ENCODE assay signal across 14 cellular contexts in genomic region chr15:39174332-39174731, GRCh38.
"Had no signal": no experiment of that assay in that cellular context is flagged by ENCODE, and none has a peak within 500 bp of the region (broad histone marks: within the 10 kb centered on the region; RNA-seq: fewer than 3 reads in every experiment).

No MANE protein-coding gene starts in this region.

- H3K4me3 ChIP-seq: hepatocyte, spleen, tibial artery had no signal

- H3K9me3 ChIP-seq: spleen, tibial artery had no signal

- H3K4me1 Mint-ChIP-seq: stimulated activated memory B cell treated with anti-CD40 and anti-IgM and Interleukin-4, amounts not matched to agents 10 μg/mL and 1 μg/mL and 100 μg/mL, for 72 hours had no signal

- ATAC-seq: activated T-cell treated with anti-CD3 and anti-CD28 coated beads, Interleukin-2, amount 50 U/mL, for 72 hours; right cardiac atrium; stimulated activated memory B cell treated with anti-CD40 and anti-IgM and Interleukin-4, amounts not matched to agents 10 μg/mL and 1 μg/mL and 100 μg/mL, for 72 hours had no signal

- H3K36me3 Mint-ChIP-seq: activated naive CD8-positive, alpha-beta T cell treated with anti-CD3 and anti-CD28 coated beads for 36 hours; stimulated activated memory B cell treated with anti-CD40 and anti-IgM and Interleukin-4, amounts not matched to agents 10 μg/mL and 1 μg/mL and 100 μg/mL, for 72 hours had no signal

- H3K79me2 ChIP-seq: hepatocyte had no signal

- H3K27ac ChIP-seq: hepatocyte, tibial artery, VCaP had no signal

- H3K9me3 Mint-ChIP-seq: activated CD4-positive, alpha-beta memory T cell treated with anti-CD3 and anti-CD28 coated beads, Interleukin-2, amount 10 ng/mL, durations not matched to agents 7 days and 5 days; activated naive CD8-positive, alpha-beta T cell treated with anti-CD3 and anti-CD28 coated beads for 36 hours; activated T-cell treated with anti-CD3 and anti-CD28 coated beads, Interleukin-2, amount 50 U/mL, for 72 hours; stimulated activated memory B cell treated with anti-CD40 and anti-IgM and Interleukin-4, amounts not matched to agents 10 μg/mL and 1 μg/mL and 100 μg/mL, for 72 hours had no signal

- H3K27ac Mint-ChIP-seq: activated CD4-positive, alpha-beta memory T cell treated with anti-CD3 and anti-CD28 coated beads, Interleukin-2, amount 10 ng/mL, durations not matched to agents 7 days and 5 days; activated naive CD8-positive, alpha-beta T cell treated with anti-CD3 and anti-CD28 coated beads for 36 hours; activated T-cell treated with anti-CD3 and anti-CD28 coated beads, Interleukin-2, amount 50 U/mL, for 72 hours; stimulated activated memory B cell treated with anti-CD40 and anti-IgM and Interleukin-4, amounts not matched to agents 10 μg/mL and 1 μg/mL and 100 μg/mL, for 72 hours had no signal

- DNase-seq: activated CD4-positive, alpha-beta memory T cell treated with anti-CD3 and anti-CD28 coated beads, Interleukin-2, amount 10 ng/mL, durations not matched to agents 7 days and 5 days; activated CD8-positive, alpha-beta memory T cell treated with anti-CD3 and anti-CD28 coated beads, Interleukin-2, amount 50 U/mL, for 4 hours; activated gamma-delta T cell treated with Interleukin-2 at 50 U/mL for 16 hours; activated naive CD8-positive, alpha-beta T cell treated with anti-CD3 and anti-CD28 coated beads for 36 hours; activated T-cell treated with anti-CD3 and anti-CD28 coated beads, Interleukin-2, amount 50 U/mL, for 72 hours; kidney glomerular epithelial cell; midbrain; right cardiac atrium; spleen; stimulated activated CD4-positive, alpha-beta T cell treated with anti-CD3 and anti-CD28 coated beads, Interleukin-1b, Interleukin-23, amount 100 ng/mL, for 48 hours; tibial artery had no signal

- H3K36me3 ChIP-seq: spleen, tibial artery had no signal

- H3K27me3 ChIP-seq: hepatocyte, spleen, tibial artery had no signal

- H3K4me3 Mint-ChIP-seq: activated CD4-positive, alpha-beta memory T cell treated with anti-CD3 and anti-CD28 coated beads, Interleukin-2, amount 10 ng/mL, durations not matched to agents 7 days and 5 days; activated naive CD8-positive, alpha-beta T cell treated with anti-CD3 and anti-CD28 coated beads for 36 hours; activated T-cell treated with anti-CD3 and anti-CD28 coated beads, Interleukin-2, amount 50 U/mL, for 72 hours; stimulated activated memory B cell treated with anti-CD40 and anti-IgM and Interleukin-4, amounts not matched to agents 10 μg/mL and 1 μg/mL and 100 μg/mL, for 72 hours had no signal

- H3K4me2 ChIP-seq: hepatocyte had no signal

- H2AFZ ChIP-seq: hepatocyte had no signal

- H3K27me3 Mint-ChIP-seq: stimulated activated memory B cell treated with anti-CD40 and anti-IgM and Interleukin-4, amounts not matched to agents 10 μg/mL and 1 μg/mL and 100 μg/mL, for 72 hours had no signal
